Comparison of ENCODE assay signal across 4 cellular contexts in genomic region chr21:9757572-9757971, GRCh38.
DNase-seq lines count a peak whose midpoint lies in the region; TF ChIP-seq lines count a peak whose summit lies in the region.
"Not testable (repeated sequence)": the region's sequence is repeated elsewhere in the genome, so short reads cannot be mapped to it uniquely, and the experiment has no call there.

No MANE protein-coding gene starts in this region.

- not testable (repeated sequence) for H3K36me3 ChIP-seq in esophagus muscularis mucosa

- intact Hi-C loops in esophagus muscularis mucosa (cut with DNase I), result not testable (repeated sequence)

- H3K9me3 Mint-ChIP-seq in osteocyte (ENCODE audit: unreplicated experiment); type B pancreatic cell: not testable (repeated sequence)

- H3K4me3 Mint-ChIP-seq in osteocyte (ENCODE audit: unreplicated experiment); type B pancreatic cell: not testable (repeated sequence)

- H3K4me1 Mint-ChIP-seq in osteocyte (ENCODE audit: unreplicated experiment); type B pancreatic cell (ENCODE audit: unreplicated experiment): not testable (repeated sequence)

- H3K4me1 ChIP-seq in esophagus muscularis mucosa, result not testable (repeated sequence)

- not testable (repeated sequence) for H3K4me3 ChIP-seq in esophagus muscularis mucosa

- H3K27me3 ChIP-seq in esophagus muscularis mucosa, result peaks cover 0 to 24% (median 0%) of the 10 kb centered on the region in 4 donors

- peak; percentile 91 for DNase-seq in esophagus muscularis mucosa (ENCODE audit: extremely low spot score)
- peak; percentile 22 for DNase-seq in islet precursor cell
- DNase-seq in osteocyte (ENCODE audit: extremely low spot score, unreplicated experiment), result peak; percentile 80
- peak; percentile 54 for DNase-seq in type B pancreatic cell (ENCODE audit: extremely low spot score, unreplicated experiment)

- not testable (repeated sequence) for H3K9me3 ChIP-seq in esophagus muscularis mucosa

- not testable (repeated sequence) for TF ChIP-seq CTCF in esophagus muscularis mucosa (IDR thresholded peaks at IDR 0.05); osteocyte (IDR thresholded peaks at IDR 0.05); type B pancreatic cell (conservative IDR thresholded peaks at IDR 0.05)

- not testable (repeated sequence) for TF ChIP-seq POLR2A in esophagus muscularis mucosa (IDR thresholded peaks at IDR 0.05; ENCODE audit: low read depth)

- not testable (repeated sequence) for TF ChIP-seq EP300 in esophagus muscularis mucosa (IDR thresholded peaks at IDR 0.05)

- WGBS in esophagus muscularis mucosa, result 74% methylated on average over 9 of the region's 9 CpGs

- not testable (repeated sequence) for H3K27ac Mint-ChIP-seq in osteocyte (ENCODE audit: unreplicated experiment); type B pancreatic cell

- H3K27me3 Mint-ChIP-seq in osteocyte (ENCODE audit: unreplicated experiment); type B pancreatic cell: not testable (repeated sequence)

- H3K27ac ChIP-seq in esophagus muscularis mucosa (replicated peaks in 1 of 4), result not testable (repeated sequence)

- H3K36me3 Mint-ChIP-seq in osteocyte (ENCODE audit: unreplicated experiment); type B pancreatic cell: not testable (repeated sequence)

Comparison
In these comparisons a context has a peak if more than half of its experiments do, and no peak if none do; other contexts are left out.
1. DNase-seq: peak in every context shown above with its lines; median percentile 91 in esophagus muscularis mucosa; 80 in osteocyte; 54 in type B pancreatic cell; 22 in islet precursor cell.